11 cellular contexts compared by ENCODE assay signal in genomic region chr10:45460235-45460878, GRCh38.
A peak's percentile ranks its signal among the peaks of the same experiment; 100 is the strongest.
DNase-seq lines count a peak whose midpoint lies in the region; ATAC-seq and TF ChIP-seq lines count a peak whose summit lies in the region.
"Had no signal": no experiment of that assay in that cellular context is flagged by ENCODE, and none has a peak within 500 bp of the region (broad histone marks: within the 10 kb centered on the region; RNA-seq: fewer than 3 reads in every experiment).

No MANE protein-coding gene starts in this region.

- H4K8ac ChIP-seq in mesenchymal stem cell (ENCODE audit: low read length), result no peak overlapping the region

- no peak overlapping the region for H3K4ac ChIP-seq in mesenchymal stem cell (ENCODE audit: low read depth in 1 of 2, low read length in 2 of 2)

- 95% methylated on average over 4 of the region's 6 CpGs for WGBS in mesenchymal stem cell

- peak; percentile 41 for ATAC-seq in GM18868 (IDR thresholded peaks at IDR 0.05; ENCODE audit: unreplicated experiment)
- peak; percentile 32 for ATAC-seq in GM21619 (IDR thresholded peaks at IDR 0.05; ENCODE audit: unreplicated experiment)
- ATAC-seq in HG03378 (IDR thresholded peaks at IDR 0.05; ENCODE audit: unreplicated experiment), result peak; percentile 34
- ATAC-seq in lower lobe of right lung, result no peak
- ATAC-seq: HepG2 had no signal

- H3K4me1 ChIP-seq in lower lobe of right lung (peaks cover 23% of the 10 kb centered on the region), mesenchymal stem cell (ENCODE audit: control insufficient read depth, insufficient read depth, low read depth, low read length) (peaks cover 8% of the 10 kb centered on the region)

- peaks cover 69% of the 10 kb centered on the region for H3K36me3 ChIP-seq in lower lobe of right lung
- peaks cover 26 to 60% of the 10 kb centered on the region in 2 experiments for H3K36me3 ChIP-seq in mesenchymal stem cell (ENCODE audit: control insufficient read depth in 1 of 2, insufficient read depth in 2 of 2, low read depth in 1 of 2, low read length in 2 of 2)

- no peak overlapping the region for H2BK120ac ChIP-seq in mesenchymal stem cell (ENCODE audit: low read depth, low read length)

- H2AK5ac ChIP-seq in mesenchymal stem cell (ENCODE audit: low read length, severe bottlenecking), result no peak overlapping the region

- H3K9me3 ChIP-seq in lower lobe of right lung (no peaks in the 10 kb centered on the region), mesenchymal stem cell (ENCODE audit: control insufficient read depth, low read length) (no peaks in the 10 kb centered on the region)
- H3K9me3 ChIP-seq: Peyer's patch had no signal

- no peak overlapping the region for H2AFZ ChIP-seq in mesenchymal stem cell (ENCODE audit: low read depth, low read length)

- no peak overlapping the region for H4K91ac ChIP-seq in mesenchymal stem cell (ENCODE audit: low read length)

- H3K23ac ChIP-seq in mesenchymal stem cell (ENCODE audit: low read length in 2 of 2), result no peak overlapping the region

- intact Hi-C loops in lower lobe of right lung (cut with DNase I), result no loop called here

- no peak overlapping the region for H2BK5ac ChIP-seq in mesenchymal stem cell (ENCODE audit: low read depth, low read length, poor library complexity, severe bottlenecking)

- H3K14ac ChIP-seq in mesenchymal stem cell (ENCODE audit: low read length in 2 of 2), result no peak overlapping the region

- H3K27me3 ChIP-seq in lower lobe of right lung (ENCODE audit: low read depth) (no peaks in the 10 kb centered on the region), mesenchymal stem cell (ENCODE audit: control insufficient read depth in 1 of 2, insufficient read depth in 1 of 2, low read length in 2 of 2) (no peaks in the 10 kb centered on the region)
- H3K27me3 ChIP-seq: Peyer's patch had no signal

- no peak for TF ChIP-seq CTCF in lower lobe of right lung (IDR thresholded peaks at IDR 0.05)

- DNase-seq in lower lobe of right lung (no peak), mesenchymal stem cell (no peak), iPS-NIHi7 (ENCODE audit: extremely low spot score) (no peak), kidney tubule cell (ENCODE audit: low spot score) (no peak)
- DNase-seq: activated CD8-positive, alpha-beta memory T cell treated with anti-CD3 and anti-CD28 coated beads, Interleukin-2, amount 50 U/mL, for 4 hours; hypothalamus had no signal

- no peak overlapping the region for H3K4me2 ChIP-seq in mesenchymal stem cell (ENCODE audit: low read length, poor library complexity, severe bottlenecking)

- no peak overlapping the region for H3K18ac ChIP-seq in mesenchymal stem cell (ENCODE audit: low read depth in 1 of 2, low read length in 2 of 2)

- H3K4me3 ChIP-seq in lower lobe of right lung (no peak overlapping the region), mesenchymal stem cell (ENCODE audit: insufficient read depth in 1 of 2, low read depth in 1 of 2, low read length in 2 of 2) (no peak overlapping the region)
- H3K4me3 ChIP-seq: Peyer's patch had no signal

- no peak overlapping the region for H2BK15ac ChIP-seq in mesenchymal stem cell (ENCODE audit: low read depth, poor library complexity, severe bottlenecking)

- H3K79me1 ChIP-seq in mesenchymal stem cell (replicated peaks; ENCODE audit: low read length, poor library complexity, severe bottlenecking), result peaks cover 7% of the 10 kb centered on the region

- no peak overlapping the region for H2BK12ac ChIP-seq in mesenchymal stem cell (ENCODE audit: low read length in 2 of 2)

- no peak overlapping the region for H3K9ac ChIP-seq in mesenchymal stem cell (ENCODE audit: low read length)

- H3K27ac ChIP-seq in lower lobe of right lung (peak overlapping the region; percentile 59), mesenchymal stem cell (ENCODE audit: low read length, poor library complexity, severe bottlenecking) (no peak overlapping the region)

Comparison
In these comparisons a context has a peak if more than half of its experiments do, and no peak if none do; other contexts are left out.
1. ATAC-seq: peak in GM18868 (single experiment), GM21619 (single experiment) and HG03378 (single experiment); none in lower lobe of right lung (0 of 2).